ENCODE assay signal across 26 cellular contexts in genomic region chr10:52343439-52343838, GRCh38. TPM values are rescaled to one million over a fixed set of nuclear protein-coding genes. Genes with fewer than 3 reads are reported as not detected.
A peak's percentile ranks its signal among the peaks of the same experiment; 100 is the strongest.
DNase-seq lines count a peak whose midpoint lies in the region; ATAC-seq and TF ChIP-seq lines count a peak whose summit lies in the region.
"Had no signal": no experiment of that assay in that cellular context is flagged by ENCODE, and none has a peak within 500 bp of the region (broad histone marks: within the 10 kb centered on the region; RNA-seq: fewer than 3 reads in every experiment).

No MANE protein-coding gene starts in this region.

- intact Hi-C loops in Panc1 (cut with micrococcal nuclease; ENCODE audit: unreplicated experiment) = no loop called here

- no peak for ATAC-seq in Panc1
- ATAC-seq in GM18870 (IDR thresholded peaks at IDR 0.05; ENCODE audit: unreplicated experiment) = no peak

- H3K4me1 ChIP-seq in HEK293 (ENCODE audit: control insufficient read depth, insufficient read depth, low read length) = no peaks in the 10 kb centered on the region
- H3K4me1 ChIP-seq in Panc1 (ENCODE audit: control insufficient read depth, insufficient read depth, low read length) = peaks cover 6% of the 10 kb centered on the region; the same call in 1 of the 2 replicates
- H3K4me1 ChIP-seq: BE2C had no signal

- H3K4me3 Mint-ChIP-seq in osteocyte (ENCODE audit: unreplicated experiment) = no peak overlapping the region
- H3K4me3 Mint-ChIP-seq: CD14-positive monocyte; CD8-positive, alpha-beta memory T cell; H9 had no signal

- H3K4me1 Mint-ChIP-seq in osteocyte (ENCODE audit: unreplicated experiment) = peaks cover 12% of the 10 kb centered on the region
- H3K4me1 Mint-ChIP-seq: CD14-positive monocyte; CD8-positive, alpha-beta memory T cell; H9 had no signal

- no TSS peak for BruUV-seq in Panc1 (replicated peaks; lab: Mats Ljungman, UMichigan)

- H3K27me3 Mint-ChIP-seq in osteocyte (ENCODE audit: unreplicated experiment) = no peaks in the 10 kb centered on the region
- H3K27me3 Mint-ChIP-seq: CD8-positive, alpha-beta memory T cell had no signal

- H3K27ac Mint-ChIP-seq in osteocyte (ENCODE audit: unreplicated experiment) = peak overlapping the region; percentile 41
- H3K27ac Mint-ChIP-seq: CD14-positive monocyte, H9 had no signal

- in situ Hi-C loops in Panc1 (cut with HindIII; ENCODE audit: low pct_unique_long_range_greater_than_20kb, low sequenced_read_pairs) = no loop called here

- no peak overlapping the region for H3K4me3 ChIP-seq in HEK293 (ENCODE audit: low read depth, low read length)
- no peak overlapping the region for H3K4me3 ChIP-seq in Panc1 (ENCODE audit: low read depth in 2 of 2, low read length in 2 of 2)
- H3K4me3 ChIP-seq: SK-N-MC had no signal

- no peak for TF ChIP-seq CTCF in HEK293 (tag by site-specific recombination; IDR thresholded peaks at IDR 0.05)
- no peak for TF ChIP-seq CTCF in Panc1 (IDR thresholded peaks at IDR 0.05)
- no peak for TF ChIP-seq CTCF in osteocyte (IDR thresholded peaks at IDR 0.05)

- H3K36me3 ChIP-seq in HEK293 (ENCODE audit: control insufficient read depth in 2 of 2, insufficient read depth in 1 of 2, low read length in 2 of 2) (no peaks in the 10 kb centered on the region), Panc1 (ENCODE audit: control insufficient read depth, insufficient read depth, low read length) (no peaks in the 10 kb centered on the region)
- H3K36me3 ChIP-seq: BE2C had no signal

- H3K9me3 ChIP-seq in HEK293 (ENCODE audit: control insufficient read depth, insufficient read depth, low read depth, low read length) = no peaks in the 10 kb centered on the region
- peaks cover 5% of the 10 kb centered on the region; the same call in 1 of the 2 replicates for H3K9me3 ChIP-seq in Panc1 (ENCODE audit: control insufficient read depth, insufficient read depth, low read depth, low read length)
- H3K9me3 ChIP-seq: BE2C had no signal

- POLR2A ChIA-PET in HEK293 (lab: Yijun Ruan, JAX) = no interaction called here
- POLR2A ChIA-PET in Panc1 (lab: Charles Lee) = no interaction called here

- DNase-seq in NCI-H2227 treated with DMSO at 0.1 percent for 48 hours (lab: John Stamatoyannopoulos, UW) (peak; percentile 49), NCI-H2227 (lab: John Stamatoyannopoulos, UW; ENCODE audit: unreplicated experiment) (no peak), Panc1 (ENCODE audit: low read depth, low spot score) (no peak), osteocyte (ENCODE audit: extremely low spot score, unreplicated experiment) (no peak), glomerular visceral epithelial cell (ENCODE audit: extremely low spot score) (no peak)
- DNase-seq: ACHN; BE2C; CD8-positive, alpha-beta memory T cell; DMS 273 treated with DMSO at 0.1 percent for 48 hours; DMS79; EL; GF-D8; H9; MV-4-11; NCI-H1105; NCI-H1436 treated with DMSO at 0.1 percent for 48 hours; NCI-H187 treated with DMSO at 0.1 percent for 48 hours; NCI-H446 treated with DMSO at 0.1 percent for 48 hours; NCI-H69; SIG-M5 had no signal

- CTCF ChIA-PET in HEK293 (lab: Yijun Ruan, JAX) = interaction anchor here (1.0 kb wide), 1 partner anchor 12 kb away, joined by 6 read pairs; no protein-coding TSS in a partner anchor
- CTCF ChIA-PET in Panc1 (lab: Charles Lee) = no interaction called here

- H3K27ac ChIP-seq in HEK293 (ENCODE audit: extremely low read depth, low read depth, low read length) (no peak overlapping the region), Panc1 (ENCODE audit: low read length) (peak overlapping the region; percentile 58; the same call in 1 of the 2 replicates)
- H3K27ac ChIP-seq: 22Rv1, HL-60, SK-N-MC had no signal

- H3K27me3 ChIP-seq in Panc1 (ENCODE audit: control insufficient read depth, insufficient read depth, low read length) = no peaks in the 10 kb centered on the region
- H3K27me3 ChIP-seq: BE2C had no signal

- no peaks in the 10 kb centered on the region for H3K36me3 Mint-ChIP-seq in osteocyte (ENCODE audit: unreplicated experiment)
- H3K36me3 Mint-ChIP-seq: CD14-positive monocyte; CD8-positive, alpha-beta memory T cell had no signal

- H3K9me3 Mint-ChIP-seq in osteocyte (ENCODE audit: unreplicated experiment) = no peaks in the 10 kb centered on the region
- H3K9me3 Mint-ChIP-seq: H9 had no signal

TF ChIP-seq in HEK293, 187 proteins besides CTCF, POLR2A, EP300 and RAD21:
- TF ChIP-seq ZNF513 (tag by site-specific recombination; IDR thresholded peaks at IDR 0.05) (peak; percentile 49), ZSCAN30 (tag by site-specific recombination; IDR thresholded peaks at IDR 0.05) (no peak)

RNA-seq across cellular contexts. Expression of gene DKK1, which starts 29.4 kb away (rescaled TPM):
- 563 TPM for total RNA-seq in Panc1 (2021; ENCODE audit: unreplicated experiment)
- 415 TPM for polyA plus RNA-seq in Panc1 (2012; ENCODE audit: insufficient read length)
- total RNA-seq in osteocyte = 23.9 and 27.8 TPM in 2 replicates
- total RNA-seq: CD8-positive, alpha-beta memory T cell had no signal
- polyA plus RNA-seq: CD14-positive monocyte; CD8-positive, alpha-beta memory T cell had no signal

Comparison
In these comparisons a context has a peak if more than half of its experiments do, and no peak if none do; other contexts are left out.
1. RNA of gene DKK1, which starts 29.4 kb away (total RNA-seq): 563 TPM in Panc1 (single experiment); 23.9 to 27.8 TPM in osteocyte; every median in the first group is over 10 times any median in the second.